In genomic region chr2:176553685-176554106, GRCh38 we compare ENCODE assay signal across 8 cellular contexts.
A peak's percentile ranks its signal among the peaks of the same experiment; 100 is the strongest.
DNase-seq lines count a peak whose midpoint lies in the region; ATAC-seq and TF ChIP-seq lines count a peak whose summit lies in the region.

No MANE protein-coding gene starts in this region.

- H3K4me1 ChIP-seq in effector memory CD4-positive, alpha-beta T cell (ENCODE audit: control insufficient read depth, insufficient read depth, low read length, poor library complexity, severe bottlenecking): no peaks in the 10 kb centered on the region

- no peak for TF ChIP-seq CTCF in GM06990 (IDR thresholded peaks at IDR 0.05; ENCODE audit: insufficient read depth, low read length, poor library complexity, severe bottlenecking)

- no peaks in the 10 kb centered on the region for H3K36me3 ChIP-seq in GM06990 (ENCODE audit: control insufficient read depth, insufficient read depth, low read length)
- H3K36me3 ChIP-seq in effector memory CD4-positive, alpha-beta T cell (ENCODE audit: control insufficient read depth, insufficient read depth, low read length): no peaks in the 10 kb centered on the region

- peak overlapping the region; percentile 44 for H3K4me3 ChIP-seq in GM06990 (replicated peaks; ENCODE audit: low read depth, low read length)
- H3K4me3 ChIP-seq in effector memory CD4-positive, alpha-beta T cell (ENCODE audit: insufficient read depth, low read depth, low read length, poor library complexity, severe bottlenecking): peak overlapping the region; percentile 44

- DNase-seq in GM06990 (ENCODE audit: extremely low read depth, insufficient read length) (peak; percentile 8), NCI-H2081 (lab: John Stamatoyannopoulos, UW) (peak; percentile 87 to 90), lung microvascular endothelial cell (ENCODE audit: low read depth in 2 of 2) (peak; percentile 62 to 90)
- DNase-seq in activated CD4-positive, alpha-beta T cell treated with anti-CD3 and anti-CD28 coated beads for 4 hours: peak; percentile 12 to 14
- DNase-seq in effector memory CD4-positive, alpha-beta T cell: no peak
- peak; percentile 3 to 7 for DNase-seq in stimulated activated CD8-positive, alpha-beta memory T cell treated with anti-CD3 and anti-CD28 coated beads, Interleukin-15, amount 100 ng/mL, for 48 hours (ENCODE audit: low read depth in 2 of 2)

- H3K9me3 ChIP-seq in effector memory CD4-positive, alpha-beta T cell (ENCODE audit: control insufficient read depth, low read length): no peaks in the 10 kb centered on the region

- no peak overlapping the region for H3K27ac ChIP-seq in effector memory CD4-positive, alpha-beta T cell (ENCODE audit: insufficient read depth, low read length, poor library complexity, severe bottlenecking)

- no peaks in the 10 kb centered on the region; the same call in 1 of the 2 replicates for H3K27me3 ChIP-seq in GM06990 (replicated peaks; ENCODE audit: control insufficient read depth, insufficient read depth, low read length)
- peaks cover 3% of the 10 kb centered on the region for H3K27me3 ChIP-seq in effector memory CD4-positive, alpha-beta T cell (replicated peaks; ENCODE audit: control insufficient read depth, insufficient read depth, low read length, poor library complexity, severe bottlenecking)

- ATAC-seq in HG02763 (IDR thresholded peaks at IDR 0.05; ENCODE audit: unreplicated experiment) (no peak), GM18907 (IDR thresholded peaks at IDR 0.05; ENCODE audit: unreplicated experiment) (no peak)

Comparison
In these comparisons a context has a peak if more than half of its experiments do, and no peak if none do; other contexts are left out.
1. DNase-seq: peak in GM06990 (single experiment), NCI-H2081 (2 of 2), activated CD4-positive, alpha-beta T cell treated with anti-CD3 and anti-CD28 coated beads for 4 hours (2 of 2), lung microvascular endothelial cell (2 of 2) and stimulated activated CD8-positive, alpha-beta memory T cell treated with anti-CD3 and anti-CD28 coated beads, Interleukin-15, amount 100 ng/mL, for 48 hours (2 of 2); none in effector memory CD4-positive, alpha-beta T cell (0 of 3).